Comparison of ENCODE assay signal across 1 cellular context in genomic region chr3:196053487-196053886, GRCh38.
TF ChIP-seq lines count a peak whose summit lies in the region.

No MANE protein-coding gene starts in this region.

TF ChIP-seq in GM23338, 12 proteins besides CTCF, POLR2A, EP300 and RAD21 (continued from another document):
- no peak for TF ChIP-seq REST (IDR thresholded peaks at IDR 0.05; ENCODE audit: unreplicated experiment)
